1 cellular context compared by ENCODE assay signal in the genomic region with DNA sequence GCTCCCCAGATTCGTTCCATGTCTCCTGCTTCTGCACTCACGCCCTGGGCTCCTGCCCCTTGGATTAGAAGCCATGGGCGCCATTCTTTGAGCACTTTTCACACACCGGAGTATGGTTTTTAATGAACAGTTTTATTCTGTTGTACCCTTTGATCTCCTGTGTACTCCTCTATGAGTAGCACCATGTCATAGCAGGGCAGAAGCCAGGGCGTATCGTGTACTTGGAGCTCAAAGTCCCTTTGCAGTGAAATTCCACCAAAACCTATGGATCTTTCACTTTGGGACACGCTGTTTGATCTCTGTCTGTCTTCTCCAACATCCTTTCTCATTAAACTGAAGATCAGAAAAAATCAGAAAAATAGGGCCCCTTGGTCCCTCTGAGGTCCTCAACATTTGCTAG.
TF ChIP-seq lines count a peak whose summit lies in the region.

No MANE protein-coding gene starts in this region.

TF ChIP-seq in GM23338, 12 proteins besides CTCF, POLR2A, EP300 and RAD21 (continued from another document):
- TF ChIP-seq, protein P1, sequence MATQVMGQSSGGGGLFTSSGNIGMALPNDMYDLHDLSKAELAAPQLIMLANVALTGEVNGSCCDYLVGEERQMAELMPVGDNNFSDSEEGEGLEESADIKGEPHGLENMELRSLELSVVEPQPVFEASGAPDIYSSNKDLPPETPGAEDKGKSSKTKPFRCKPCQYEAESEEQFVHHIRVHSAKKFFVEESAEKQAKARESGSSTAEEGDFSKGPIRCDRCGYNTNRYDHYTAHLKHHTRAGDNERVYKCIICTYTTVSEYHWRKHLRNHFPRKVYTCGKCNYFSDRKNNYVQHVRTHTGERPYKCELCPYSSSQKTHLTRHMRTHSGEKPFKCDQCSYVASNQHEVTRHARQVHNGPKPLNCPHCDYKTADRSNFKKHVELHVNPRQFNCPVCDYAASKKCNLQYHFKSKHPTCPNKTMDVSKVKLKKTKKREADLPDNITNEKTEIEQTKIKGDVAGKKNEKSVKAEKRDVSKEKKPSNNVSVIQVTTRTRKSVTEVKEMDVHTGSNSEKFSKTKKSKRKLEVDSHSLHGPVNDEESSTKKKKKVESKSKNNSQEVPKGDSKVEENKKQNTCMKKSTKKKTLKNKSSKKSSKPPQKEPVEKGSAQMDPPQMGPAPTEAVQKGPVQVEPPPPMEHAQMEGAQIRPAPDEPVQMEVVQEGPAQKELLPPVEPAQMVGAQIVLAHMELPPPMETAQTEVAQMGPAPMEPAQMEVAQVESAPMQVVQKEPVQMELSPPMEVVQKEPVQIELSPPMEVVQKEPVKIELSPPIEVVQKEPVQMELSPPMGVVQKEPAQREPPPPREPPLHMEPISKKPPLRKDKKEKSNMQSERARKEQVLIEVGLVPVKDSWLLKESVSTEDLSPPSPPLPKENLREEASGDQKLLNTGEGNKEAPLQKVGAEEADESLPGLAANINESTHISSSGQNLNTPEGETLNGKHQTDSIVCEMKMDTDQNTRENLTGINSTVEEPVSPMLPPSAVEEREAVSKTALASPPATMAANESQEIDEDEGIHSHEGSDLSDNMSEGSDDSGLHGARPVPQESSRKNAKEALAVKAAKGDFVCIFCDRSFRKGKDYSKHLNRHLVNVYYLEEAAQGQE (IDR thresholded peaks at IDR 0.05; ENCODE audit: unreplicated experiment) = no peak
- TF ChIP-seq STAT1 (IDR thresholded peaks at IDR 0.05; ENCODE audit: unreplicated experiment) (no peak), EZH2phosphoT487 (IDR thresholded peaks at IDR 0.05; ENCODE audit: unreplicated experiment) (no peak)
- TF ChIP-seq, protein P2, sequence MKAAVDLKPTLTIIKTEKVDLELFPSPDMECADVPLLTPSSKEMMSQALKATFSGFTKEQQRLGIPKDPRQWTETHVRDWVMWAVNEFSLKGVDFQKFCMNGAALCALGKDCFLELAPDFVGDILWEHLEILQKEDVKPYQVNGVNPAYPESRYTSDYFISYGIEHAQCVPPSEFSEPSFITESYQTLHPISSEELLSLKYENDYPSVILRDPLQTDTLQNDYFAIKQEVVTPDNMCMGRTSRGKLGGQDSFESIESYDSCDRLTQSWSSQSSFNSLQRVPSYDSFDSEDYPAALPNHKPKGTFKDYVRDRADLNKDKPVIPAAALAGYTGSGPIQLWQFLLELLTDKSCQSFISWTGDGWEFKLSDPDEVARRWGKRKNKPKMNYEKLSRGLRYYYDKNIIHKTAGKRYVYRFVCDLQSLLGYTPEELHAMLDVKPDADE (IDR thresholded peaks at IDR 0.05) = no peak
